In genomic region chr5:20554001-20554400, GRCh38 we compare ENCODE assay signal across 18 cellular contexts.
DNase-seq lines count a peak whose midpoint lies in the region; ATAC-seq and TF ChIP-seq lines count a peak whose summit lies in the region.
"Had no signal": no experiment of that assay in that cellular context is flagged by ENCODE, and none has a peak within 500 bp of the region (broad histone marks: within the 10 kb centered on the region; RNA-seq: fewer than 3 reads in every experiment).

No MANE protein-coding gene starts in this region.

- intact Hi-C loops in PC-3 (cut with micrococcal nuclease), result no loop called here

- H3K9me3 Mint-ChIP-seq in activated T-cell treated with anti-CD3 and anti-CD28 coated beads, Interleukin-2, amount 50 U/mL, for 24 hours, result peaks cover 13% of the 10 kb centered on the region
- peaks cover 17% of the 10 kb centered on the region for H3K9me3 Mint-ChIP-seq in activated CD8-positive, alpha-beta memory T cell treated with anti-CD3 and anti-CD28 coated beads, Interleukin-2, amount 10 ng/mL, durations not matched to agents 7 days and 5 days (ENCODE audit: low read depth)
- H3K9me3 Mint-ChIP-seq: H9 had no signal

- no peaks in the 10 kb centered on the region for H3K9me2 ChIP-seq in PC-3 (replicated peaks; ENCODE audit: low read length)

- H3K36me3 ChIP-seq in PC-3 (ENCODE audit: low read depth, low read length), result no peaks in the 10 kb centered on the region

- no TSS peak for BruUV-seq in PC-3 (replicated peaks; lab: Mats Ljungman, UMichigan)

- H3K27ac Mint-ChIP-seq in activated T-cell treated with anti-CD3 and anti-CD28 coated beads, Interleukin-2, amount 50 U/mL, for 24 hours, result no peak overlapping the region
- H3K27ac Mint-ChIP-seq in activated CD8-positive, alpha-beta memory T cell treated with anti-CD3 and anti-CD28 coated beads, Interleukin-2, amount 10 ng/mL, durations not matched to agents 7 days and 5 days, result no peak overlapping the region
- H3K27ac Mint-ChIP-seq: H9 had no signal

- no peaks in the 10 kb centered on the region for H4K20me1 ChIP-seq in PC-3 (ENCODE audit: low read length)

- ATAC-seq in PC-3, result peak; percentile 53
- no peak for ATAC-seq in activated CD8-positive, alpha-beta memory T cell treated with anti-CD3 and anti-CD28 coated beads, Interleukin-2, amount 10 ng/mL, durations not matched to agents 7 days and 5 days
- ATAC-seq: A549, Right ventricle myocardium inferior had no signal

- no peaks in the 10 kb centered on the region for H3K4me1 Mint-ChIP-seq in activated T-cell treated with anti-CD3 and anti-CD28 coated beads, Interleukin-2, amount 50 U/mL, for 24 hours (ENCODE audit: low read depth)
- H3K4me1 Mint-ChIP-seq in activated CD8-positive, alpha-beta memory T cell treated with anti-CD3 and anti-CD28 coated beads, Interleukin-2, amount 10 ng/mL, durations not matched to agents 7 days and 5 days, result no peaks in the 10 kb centered on the region

- H3K9me3 ChIP-seq in PC-3 (ENCODE audit: low read length), result no peaks in the 10 kb centered on the region
- H3K9me3 ChIP-seq: A549 had no signal

- H3K27ac ChIP-seq in PC-3 (ENCODE audit: low read length), result no peak overlapping the region
- H3K27ac ChIP-seq: A549, C4-2B, PC-9 had no signal

- no peaks in the 10 kb centered on the region for H3K27me3 Mint-ChIP-seq in activated T-cell treated with anti-CD3 and anti-CD28 coated beads, Interleukin-2, amount 50 U/mL, for 24 hours
- no peaks in the 10 kb centered on the region for H3K27me3 Mint-ChIP-seq in activated CD8-positive, alpha-beta memory T cell treated with anti-CD3 and anti-CD28 coated beads, Interleukin-2, amount 10 ng/mL, durations not matched to agents 7 days and 5 days

- POLR2A ChIA-PET in PC-3 (lab: Charles Lee; ENCODE audit: unreplicated experiment), result no interaction called here

- no peaks in the 10 kb centered on the region for H3K79me2 ChIP-seq in PC-3 (ENCODE audit: low read length)

- H2AFZ ChIP-seq in PC-3 (ENCODE audit: low read length), result no peak overlapping the region
- H2AFZ ChIP-seq: PC-9 had no signal

- in situ Hi-C loops in astrocyte of the spinal cord (cut with HindIII; ENCODE audit: low sequenced_read_pairs), result no loop called here

- H3K4me3 Mint-ChIP-seq in activated T-cell treated with anti-CD3 and anti-CD28 coated beads, Interleukin-2, amount 50 U/mL, for 24 hours, result no peak overlapping the region
- no peak overlapping the region for H3K4me3 Mint-ChIP-seq in activated CD8-positive, alpha-beta memory T cell treated with anti-CD3 and anti-CD28 coated beads, Interleukin-2, amount 10 ng/mL, durations not matched to agents 7 days and 5 days
- H3K4me3 Mint-ChIP-seq: H9 had no signal

- H3K27me3 ChIP-seq in PC-3 (ENCODE audit: low read length), result no peaks in the 10 kb centered on the region

- no peak for TF ChIP-seq CTCF in PC-3 (conservative IDR thresholded peaks at IDR 0.05; ENCODE audit: low read depth, low read length)
- TF ChIP-seq CTCF in astrocyte of the spinal cord (IDR thresholded peaks at IDR 0.05; ENCODE audit: low read depth, low read length), result no peak

- H3K36me3 Mint-ChIP-seq in activated T-cell treated with anti-CD3 and anti-CD28 coated beads, Interleukin-2, amount 50 U/mL, for 24 hours (ENCODE audit: low read depth), result no peaks in the 10 kb centered on the region
- no peaks in the 10 kb centered on the region for H3K36me3 Mint-ChIP-seq in activated CD8-positive, alpha-beta memory T cell treated with anti-CD3 and anti-CD28 coated beads, Interleukin-2, amount 10 ng/mL, durations not matched to agents 7 days and 5 days

- no peak overlapping the region for H3K4me2 ChIP-seq in PC-3 (ENCODE audit: low read length)
- H3K4me2 ChIP-seq: A549, PC-9 had no signal

- peak; percentile 29 for DNase-seq in ELR (ENCODE audit: low read depth)
- DNase-seq in PC-3, result peak; percentile 47
- DNase-seq in astrocyte of the spinal cord (ENCODE audit: low read depth, low spot score), result peak; percentile 64
- DNase-seq in iris pigment epithelial cell (ENCODE audit: low read depth), result peak; percentile 75
- no peak for DNase-seq in stimulated activated CD4-positive, alpha-beta T cell treated with anti-CD3 and anti-CD28 coated beads, Interleukin-4, amount 100 ng/mL, for 4 hours
- no peak for DNase-seq in activated T-cell treated with anti-CD3 and anti-CD28 coated beads, Interleukin-2, amount 50 U/mL, for 24 hours
- no peak for DNase-seq in NCI-H2196 treated with DMSO at 0.1 percent for 48 hours (lab: John Stamatoyannopoulos, UW; ENCODE audit: unreplicated experiment)
- DNase-seq in activated CD8-positive, alpha-beta memory T cell treated with anti-CD3 and anti-CD28 coated beads, Interleukin-2, amount 10 ng/mL, durations not matched to agents 7 days and 5 days, result no peak
- DNase-seq: H9, Karpas-422, NCI-H1436 treated with DMSO at 0.1 percent for 48 hours, NCI-H2081, NCI-H345, NCI-H69, PC-9 had no signal

- H3K4me3 ChIP-seq in PC-3 (ENCODE audit: low read length), result no peak overlapping the region
- H3K4me3 ChIP-seq in astrocyte of the spinal cord (ENCODE audit: low read depth, low read length), result no peak overlapping the region
- H3K4me3 ChIP-seq: A549, PC-9 had no signal

- H3K9ac ChIP-seq in PC-3 (ENCODE audit: low read length), result no peak overlapping the region

- peaks cover 1% of the 10 kb centered on the region; the same call in 1 of the 2 replicates for H3K4me1 ChIP-seq in PC-3 (ENCODE audit: insufficient read depth, low read length)

- CTCF ChIA-PET in PC-3 (lab: Charles Lee), result no interaction called here
- CTCF ChIA-PET in activated CD8-positive, alpha-beta memory T cell treated with anti-CD3 and anti-CD28 coated beads, Interleukin-2, amount 10 ng/mL, durations not matched to agents 7 days and 5 days (lab: Charles Lee), result no interaction called here

- no peaks in the 10 kb centered on the region for H3F3A ChIP-seq in PC-3 (ENCODE audit: low read length, unreplicated experiment)

Comparison
In these comparisons a context has a peak if more than half of its experiments do, and no peak if none do; other contexts are left out.
1. DNase-seq: peak in ELR (single experiment), PC-3 (single experiment), astrocyte of the spinal cord (single experiment) and iris pigment epithelial cell (single experiment); none in stimulated activated CD4-positive, alpha-beta T cell treated with anti-CD3 and anti-CD28 coated beads, Interleukin-4, amount 100 ng/mL, for 4 hours (0 of 2), activated T-cell treated with anti-CD3 and anti-CD28 coated beads, Interleukin-2, amount 50 U/mL, for 24 hours (single experiment), NCI-H2196 treated with DMSO at 0.1 percent for 48 hours (single experiment) and activated CD8-positive, alpha-beta memory T cell treated with anti-CD3 and anti-CD28 coated beads, Interleukin-2, amount 10 ng/mL, durations not matched to agents 7 days and 5 days (single experiment).